Comparison of ENCODE assay signal across 8 cellular contexts in genomic region chr16:68737730-68738590, GRCh38. TPM values are rescaled to one million over a fixed set of nuclear protein-coding genes. Genes with fewer than 3 reads are reported as not detected.
DNase-seq lines count a peak whose midpoint lies in the region; ATAC-seq, FAIRE-seq and TF ChIP-seq lines count a peak whose summit lies in the region.

No MANE protein-coding gene starts in this region.

- H3K4me1 ChIP-seq in HCT116 (ENCODE audit: control insufficient read depth in 1 of 2, insufficient read depth in 2 of 2, low read length in 2 of 2) = peaks cover 41 to 52% of the 10 kb centered on the region in 2 experiments
- peaks cover 36% of the 10 kb centered on the region for H3K4me1 ChIP-seq in mesenchymal stem cell (ENCODE audit: control insufficient read depth, insufficient read depth, low read depth, low read length)

- no peak overlapping the region for H3K4ac ChIP-seq in mesenchymal stem cell (ENCODE audit: low read depth in 1 of 2, low read length in 2 of 2)

- 11% methylated on average over 41 of the region's 58 CpGs for WGBS in mesenchymal stem cell

- no peak overlapping the region for H2BK12ac ChIP-seq in mesenchymal stem cell (ENCODE audit: low read length in 2 of 2)

- H3K9ac ChIP-seq in HCT116 (ENCODE audit: low read length) (peak overlapping the region; percentile 85), mesenchymal stem cell (ENCODE audit: low read length) (no peak overlapping the region)

- no peak overlapping the region for H2BK15ac ChIP-seq in mesenchymal stem cell (ENCODE audit: low read depth, poor library complexity, severe bottlenecking)

- H4K91ac ChIP-seq in mesenchymal stem cell (ENCODE audit: low read length) = no peak overlapping the region

- H3K27ac ChIP-seq in 22Rv1 (peak overlapping the region; percentile 100), HCT116 (ENCODE audit: low read depth, low read length) (peak overlapping the region; percentile 58), mesenchymal stem cell (ENCODE audit: low read length, poor library complexity, severe bottlenecking) (no peak overlapping the region)

- no peaks in the 10 kb centered on the region for H3K9me3 ChIP-seq in HCT116 (ENCODE audit: control insufficient read depth in 1 of 2, insufficient read depth in 1 of 2, low read depth in 1 of 2, low read length in 2 of 2)
- H3K9me3 ChIP-seq in mesenchymal stem cell (ENCODE audit: control insufficient read depth, low read length) = no peaks in the 10 kb centered on the region

- H3K79me1 ChIP-seq in mesenchymal stem cell (replicated peaks; ENCODE audit: low read length, poor library complexity, severe bottlenecking) = no peaks in the 10 kb centered on the region

- peak; percentile 69 for TF ChIP-seq RAD21 in HCT116 (IDR thresholded peaks at IDR 0.05; ENCODE audit: low read depth)

- POLR2A ChIA-PET in HCT116 (lab: Charles Lee) = interaction anchor here (1.0 to 1.3 kb wide), 6 partner anchors 9 to 147 kb away, joined by 3 to 6 read pairs (median 4); no protein-coding TSS in a partner anchor

- no peak overlapping the region for H3K23ac ChIP-seq in mesenchymal stem cell (ENCODE audit: low read length in 2 of 2)

- H3K18ac ChIP-seq in mesenchymal stem cell (ENCODE audit: low read depth in 1 of 2, low read length in 2 of 2) = no peak overlapping the region

- CTCF ChIA-PET in HCT116 (lab: Charles Lee) = interaction anchor here (1.5 kb wide), 1 partner anchor 147 kb away, joined by 5 read pairs; no protein-coding TSS in a partner anchor

- no peaks in the 10 kb centered on the region for H3K27me3 ChIP-seq in HCT116 (ENCODE audit: insufficient read depth, low read length)
- no peaks in the 10 kb centered on the region for H3K27me3 ChIP-seq in bronchial epithelial cell (ENCODE audit: control insufficient read depth, insufficient read depth, low read length)
- H3K27me3 ChIP-seq in mesenchymal stem cell (ENCODE audit: control insufficient read depth in 1 of 2, insufficient read depth in 1 of 2, low read length in 2 of 2) = peaks cover 17 to 55% of the 10 kb centered on the region in 2 experiments

- H3K14ac ChIP-seq in mesenchymal stem cell (ENCODE audit: low read length in 2 of 2) = no peak overlapping the region

- DNase-seq in HCT116 (ENCODE audit: low read depth, low spot score) (no peak), bronchial epithelial cell (ENCODE audit: low read depth) (peak; percentile 45), mesenchymal stem cell (no peak), GM13977 (ENCODE audit: low spot score) (no peak)
- DNase-seq in activated CD4-positive, CD25-positive, alpha-beta regulatory T cell treated with anti-CD3 and anti-CD28 coated beads, Interleukin-2, amount 50 U/mL, for 72 hours = no peak

- no peaks in the 10 kb centered on the region for H4K20me1 ChIP-seq in HCT116 (ENCODE audit: insufficient read depth)

- H3K9me2 ChIP-seq in HCT116 (ENCODE audit: insufficient read depth) = no peaks in the 10 kb centered on the region

- H3K4me3 ChIP-seq in HCT116 (replicated peaks in 1 of 2; ENCODE audit: low read depth in 1 of 2, low read length in 2 of 2) (peak overlapping the region; percentile 79 to 86), bronchial epithelial cell (ENCODE audit: low read depth, low read length) (peak overlapping the region; percentile 93), mesenchymal stem cell (ENCODE audit: insufficient read depth in 1 of 2, low read depth in 1 of 2, low read length in 2 of 2) (peak overlapping the region in 1 of 2 experiments; percentile 57)

- peak overlapping the region; percentile 96 for H3K4me2 ChIP-seq in HCT116 (ENCODE audit: low read length)
- peak overlapping the region; percentile 98 for H3K4me2 ChIP-seq in mesenchymal stem cell (ENCODE audit: low read length, poor library complexity, severe bottlenecking)

- no peak overlapping the region for H2BK5ac ChIP-seq in mesenchymal stem cell (ENCODE audit: low read depth, low read length, poor library complexity, severe bottlenecking)

- no peak overlapping the region for H2AK5ac ChIP-seq in mesenchymal stem cell (ENCODE audit: low read length, severe bottlenecking)

- intact Hi-C loops in HCT116 (cut with micrococcal nuclease) = no loop called here

- TF ChIP-seq CTCF in 22Rv1 (IDR thresholded peaks at IDR 0.05) (peak; percentile 59), HCT116 (IDR thresholded peaks at IDR 0.05 in 2 of 3, conservative IDR thresholded peaks at IDR 0.05 in 1 of 3; ENCODE audit: borderline replicate concordance in 1 of 3, insufficient read depth in 1 of 3, low read depth in 2 of 3, low read length in 2 of 3) (peak in 2 of 3 experiments; percentile 15 to 54; a peak in 3 of 6 replicates), bronchial epithelial cell (IDR thresholded peaks at IDR 0.05; ENCODE audit: insufficient read depth, low read length, severe bottlenecking) (peak; percentile 53), GM13977 (IDR thresholded peaks at IDR 0.05; ENCODE audit: extremely low read depth, insufficient read depth, missing control alignments) (no peak)

- H3K79me2 ChIP-seq in HCT116 (ENCODE audit: insufficient read depth, low read length) = peaks cover 33% of the 10 kb centered on the region

- FAIRE-seq in bronchial epithelial cell (lab: Jason Lieb, UNC) = no peak

- H4K8ac ChIP-seq in mesenchymal stem cell (ENCODE audit: low read length) = no peak overlapping the region

- no peak overlapping the region for H2BK120ac ChIP-seq in mesenchymal stem cell (ENCODE audit: low read depth, low read length)

- H2AFZ ChIP-seq in HCT116 (ENCODE audit: low read depth, low read length, poor library complexity, severe bottlenecking) (no peak overlapping the region), mesenchymal stem cell (ENCODE audit: low read depth, low read length) (no peak overlapping the region)

- in situ Hi-C loops in GM13977 (cut with MboI; ENCODE audit: low pct_unique_long_range_greater_than_20kb, low sequenced_read_pairs, unreplicated experiment) = no loop called here

- no TSS peak for BruUV-seq in HCT116 (replicated peaks; lab: Mats Ljungman, UMichigan)

- no peak for TF ChIP-seq POLR2A in HCT116 (IDR thresholded peaks at IDR 0.05; ENCODE audit: borderline replicate concordance, extremely low read depth, insufficient read depth, insufficient read length)

- ATAC-seq in HCT116 (peak; percentile 44), GM21381 (IDR thresholded peaks at IDR 0.05; ENCODE audit: unreplicated experiment) (no peak), GM21529 (IDR thresholded peaks at IDR 0.05; ENCODE audit: unreplicated experiment) (no peak)

- RAD21 ChIA-PET in HCT116 (lab: Charles Lee; ENCODE audit: low non-redundant PET in 1 of 2, low total read pairs in 2 of 2, uncharacterized antibody in 2 of 2, unreplicated experiment in 2 of 2) = interaction anchor here (1.0 to 1.8 kb wide), 3 partner anchors 31 to 148 kb away, joined by 3 to 6 read pairs (median 4); no protein-coding TSS in a partner anchor

- H3K36me3 ChIP-seq in HCT116 (ENCODE audit: control insufficient read depth in 1 of 2, insufficient read depth in 2 of 2, low read length in 2 of 2) (peaks cover 0 to 3% of the 10 kb centered on the region in 2 experiments; a peak in 1 of 4 replicates), bronchial epithelial cell (ENCODE audit: control insufficient read depth, insufficient read depth, low read length) (peaks cover 7% of the 10 kb centered on the region), mesenchymal stem cell (ENCODE audit: control insufficient read depth in 1 of 2, insufficient read depth in 2 of 2, low read depth in 1 of 2, low read length in 2 of 2) (no peaks in the 10 kb centered on the region)

TF ChIP-seq in HCT116, 20 proteins besides CTCF, POLR2A, EP300 and RAD21:
- TF ChIP-seq POLR2AphosphoS5 (IDR thresholded peaks at IDR 0.05; ENCODE audit: low read depth, low read length) = peak; percentile 25; the same call in 1 of the 2 replicates
- no peak for TF ChIP-seq YY1 (IDR thresholded peaks at IDR 0.05; ENCODE audit: extremely low read depth, insufficient replicate concordance, low read depth, low read length)
- peak; percentile 45; the same call in 1 of the 2 replicates for TF ChIP-seq MAX (IDR thresholded peaks at IDR 0.05)
- no peak for TF ChIP-seq ZNF274 (IDR thresholded peaks at IDR 0.05; ENCODE audit: low read depth, low read length)
- no peak for TF ChIP-seq EZH2 (IDR thresholded peaks at IDR 0.05)
- no peak for TF ChIP-seq EZH2phosphoT487 (IDR thresholded peaks at IDR 0.05; ENCODE audit: borderline replicate concordance)
- TF ChIP-seq SRF (IDR thresholded peaks at IDR 0.05; ENCODE audit: low read depth) = no peak
- TF ChIP-seq REST (IDR thresholded peaks at IDR 0.05; ENCODE audit: low read depth) = no peak
- no peak for TF ChIP-seq CBX3 (IDR thresholded peaks at IDR 0.05; ENCODE audit: low read depth)

RNA-seq across cellular contexts. Expression of gene CDH1, which starts 0.9 kb away (rescaled TPM):
- total RNA-seq in HCT116 (2021; ENCODE audit: unreplicated experiment) = 73.2 TPM
- polyA plus RNA-seq in HCT116 (2012) = 74.6 and 136 TPM in 2 replicates
- total RNA-seq in bronchial epithelial cell = 250 and 360 TPM in 2 replicates
- not detected for polyA plus RNA-seq in mesenchymal stem cell (2013, experiment 1 of 2)
- 0.03 TPM for polyA plus RNA-seq in mesenchymal stem cell (2013, experiment 2 of 2)
